In genomic region chr10:73497623-73498022, GRCh38 we compare ENCODE assay signal across 1 cellular context.
TF ChIP-seq lines count a peak whose summit lies in the region.

No MANE protein-coding gene starts in this region.

TF ChIP-seq in GM23338, 12 proteins besides CTCF, POLR2A, EP300 and RAD21 (continued from another document):
- TF ChIP-seq ZNF462 (CRISPR knock-in tag; IDR thresholded peaks at IDR 0.05) = no peak
- no peak for TF ChIP-seq POLR2AphosphoS5 (IDR thresholded peaks at IDR 0.05; ENCODE audit: low read depth)
- no peak for TF ChIP-seq ZNF114 (CRISPR knock-in tag; IDR thresholded peaks at IDR 0.05)
- TF ChIP-seq ZNF331 (CRISPR knock-in tag; IDR thresholded peaks at IDR 0.05; ENCODE audit: low read depth) = no peak
- no peak for TF ChIP-seq EZH2 (IDR thresholded peaks at IDR 0.05; ENCODE audit: low read depth, unreplicated experiment)
- no peak for TF ChIP-seq CREB1 (CRISPR knock-in tag; IDR thresholded peaks at IDR 0.05; ENCODE audit: low read depth)
- no peak for TF ChIP-seq JUNB (IDR thresholded peaks at IDR 0.05; ENCODE audit: unreplicated experiment)
